In genomic region chr3:54146383-54147239, GRCh38 we compare ENCODE assay signal across 10 cellular contexts. TPM values are rescaled to one million over a fixed set of nuclear protein-coding genes. Genes with fewer than 3 reads are reported as not detected.
DNase-seq lines count a peak whose midpoint lies in the region; ATAC-seq, FAIRE-seq and TF ChIP-seq lines count a peak whose summit lies in the region.
"Had no signal": no experiment of that assay in that cellular context is flagged by ENCODE, and none has a peak within 500 bp of the region (broad histone marks: within the 10 kb centered on the region; RNA-seq: fewer than 3 reads in every experiment).

No MANE protein-coding gene starts in this region.

- no peaks in the 10 kb centered on the region for H3K79me2 ChIP-seq in HepG2 (ENCODE audit: insufficient read depth, low read length)

- H2AFZ ChIP-seq in HepG2 (ENCODE audit: low read length): no peak overlapping the region

- no peak overlapping the region for H3K27ac ChIP-seq in HepG2 (ENCODE audit: extremely low read length, insufficient read depth, low read length)

- H3K4me3 ChIP-seq in HepG2 (replicated peaks in 1 of 3; ENCODE audit: insufficient read depth in 1 of 3, low read depth in 2 of 3, low read length in 3 of 3): no peak overlapping the region

- no peak overlapping the region for H3K27ac Mint-ChIP-seq in MCF 10A (ENCODE audit: low read depth, unreplicated experiment)
- H3K27ac Mint-ChIP-seq: T-helper 1 cell treated with Interleukin-12 subunit alpha and Interleukin-12 subunit beta and Interleukin-4 antibody, amounts not matched to agents 30 μg/mL and 1 μg/mL, for 36 hours had no signal

- intact Hi-C loops in MCF 10A (cut with micrococcal nuclease) (loop anchor here (2.0 kb wide), 1 partner anchor 208 kb away; no protein-coding TSS in a partner anchor), HepG2 (cut with micrococcal nuclease; ENCODE audit: unreplicated experiment) (loop anchor here (1.0 to 10.0 kb wide), 2 partner anchors 148 to 228 kb away; no protein-coding TSS in a partner anchor)

- POLR2A ChIA-PET in MCF 10A (lab: Yijun Ruan, JAX) (interaction anchor here (0.6 kb wide), 1 partner anchor 892 kb away, joined by 3 read pairs; no protein-coding TSS in a partner anchor), HepG2 (lab: Yijun Ruan, JAX) (no interaction called here)

- peak; percentile 86 for TF ChIP-seq RAD21 in HepG2 (CRISPR knock-in tag; IDR thresholded peaks at IDR 0.05)

- peaks cover 41% of the 10 kb centered on the region for H3K27me3 Mint-ChIP-seq in MCF 10A (ENCODE audit: insufficient read depth, unreplicated experiment)

- TF ChIP-seq EP300 in HepG2 (IDR thresholded peaks at IDR 0.05; ENCODE audit: low read depth in 2 of 2, low read length in 2 of 2) (no peak), HepG2 (CRISPR knock-in tag; IDR thresholded peaks at IDR 0.05; ENCODE audit: borderline replicate concordance) (no peak)

- ATAC-seq in HepG2: peak; percentile 100
- no peak for ATAC-seq in GM21360 (IDR thresholded peaks at IDR 0.05; ENCODE audit: unreplicated experiment)

- TF ChIP-seq CTCF in MCF 10A (IDR thresholded peaks at IDR 0.05; ENCODE audit: unreplicated experiment) (peak; percentile 63), HepG2 (CRISPR knock-in tag; IDR thresholded peaks at IDR 0.05) (peak; percentile 82)

- no peaks in the 10 kb centered on the region for H3K36me3 Mint-ChIP-seq in MCF 10A (ENCODE audit: insufficient read depth, unreplicated experiment)

- CTCF ChIA-PET in MCF 10A (lab: Yijun Ruan, JAX) (interaction anchor here (0.6 to 3.3 kb wide), 18 partner anchors 10 to 1592 kb away, joined by 3 to 35 read pairs (median 4); no protein-coding TSS in a partner anchor), HepG2 (lab: Yijun Ruan, JAX; ENCODE audit: low intra/inter-chr PET ratio, low total read pairs) (no interaction called here)

- DNase-seq in DMS53 (lab: John Stamatoyannopoulos, UW) (peak; percentile 69), DMS53 treated with DMSO at 0.1 percent for 48 hours (lab: John Stamatoyannopoulos, UW; ENCODE audit: unreplicated experiment) (no peak), NCI-H2171 (lab: John Stamatoyannopoulos, UW) (peak; percentile 7), MCF 10A (ENCODE audit: unreplicated experiment) (peak; percentile 40), HepG2 (ENCODE audit: low spot score) (peak; percentile 25), hepatic stellate cell (ENCODE audit: low spot score) (no peak)
- no peak for DNase-seq in stimulated activated naive CD4-positive, alpha-beta T cell treated with Interleukin-2 at 50 U/mL for 16 hours (lab: John Stamatoyannopoulos, UW)

- H3K27me3 ChIP-seq in HepG2 (ENCODE audit: control insufficient read depth in 1 of 2, insufficient read depth in 2 of 2, low read length in 2 of 2): peaks cover 0 to 4% of the 10 kb centered on the region in 2 experiments; a peak in 1 of 5 replicates

- peak; percentile 40 for FAIRE-seq in HepG2 (lab: Jason Lieb, UNC)
- FAIRE-seq: islet of Langerhans had no signal

- WGBS in HepG2 (ENCODE audit: low lambda C conversion rate): 22% methylated on average over 7 of the region's 15 CpGs

- no peaks in the 10 kb centered on the region for H3K9me3 ChIP-seq in HepG2 (ENCODE audit: low read length)

- no peaks in the 10 kb centered on the region for H3K4me1 ChIP-seq in HepG2 (ENCODE audit: insufficient read depth, low read length)

- H3K9ac ChIP-seq in HepG2 (ENCODE audit: insufficient read depth, low read depth, low read length): no peak overlapping the region

- no peak overlapping the region for H3K4me3 Mint-ChIP-seq in MCF 10A (ENCODE audit: unreplicated experiment)
- H3K4me3 Mint-ChIP-seq: T-helper 1 cell treated with Interleukin-12 subunit alpha and Interleukin-12 subunit beta and Interleukin-4 antibody, amounts not matched to agents 30 μg/mL and 1 μg/mL, for 36 hours had no signal

- no peaks in the 10 kb centered on the region; the same call in 1 of the 2 replicates for H4K20me1 ChIP-seq in HepG2 (ENCODE audit: insufficient read depth, low read length)

- BruUV-seq in MCF 10A (replicated peaks; lab: Mats Ljungman, UMichigan): no TSS peak
- no TSS peak for BruUV-seq in HepG2 (replicated peaks; lab: Mats Ljungman, UMichigan)

- no peaks in the 10 kb centered on the region for H3K9me3 Mint-ChIP-seq in MCF 10A (ENCODE audit: unreplicated experiment)
- H3K9me3 Mint-ChIP-seq: T-helper 1 cell treated with Interleukin-12 subunit alpha and Interleukin-12 subunit beta and Interleukin-4 antibody, amounts not matched to agents 30 μg/mL and 1 μg/mL, for 36 hours had no signal

- in situ Hi-C loops in HepG2 (cut with HindIII; ENCODE audit: extremely low pct_ligation_motif_present, low pct_unique_long_range_greater_than_20kb): no loop called here

- H3K4me2 ChIP-seq in HepG2 (ENCODE audit: low read depth, low read length): no peak overlapping the region

- H3K36me3 ChIP-seq in HepG2 (replicated peaks in 1 of 2; ENCODE audit: control insufficient read depth in 1 of 2, insufficient read depth in 2 of 2, low read length in 2 of 2): no peaks in the 10 kb centered on the region

- no peak for TF ChIP-seq POLR2A in HepG2 (IDR thresholded peaks at IDR 0.05; ENCODE audit: insufficient read depth in 1 of 2, low read depth in 2 of 2, low read length in 2 of 2)

- no peaks in the 10 kb centered on the region for H3K4me1 Mint-ChIP-seq in MCF 10A (ENCODE audit: insufficient read depth, unreplicated experiment)

TF ChIP-seq in HepG2, 621 proteins besides CTCF, POLR2A, EP300 and RAD21 (continues in another document):
- TF ChIP-seq ZNF556 (CRISPR knock-in tag; IDR thresholded peaks at IDR 0.05; ENCODE audit: borderline replicate concordance): peak; percentile 32; the same call in 1 of the 2 replicates
- no peak for TF ChIP-seq TFAP4 (IDR thresholded peaks at IDR 0.05; ENCODE audit: borderline replicate concordance, low read depth)
- no peak for TF ChIP-seq ZNF296 (CRISPR knock-in tag; conservative IDR thresholded peaks at IDR 0.05)
- no peak for TF ChIP-seq ZNF557 (CRISPR knock-in tag; IDR thresholded peaks at IDR 0.05)
- no peak for TF ChIP-seq FOXA1 (IDR thresholded peaks at IDR 0.05)
- TF ChIP-seq FOXA1 (CRISPR knock-in tag; IDR thresholded peaks at IDR 0.05): 0 out of 2 replicates have a peak, but pooled peaks have one; percentile 32
- TF ChIP-seq ZNF275 (CRISPR knock-in tag; IDR thresholded peaks at IDR 0.05; ENCODE audit: borderline replicate concordance): no peak
- no peak for TF ChIP-seq SSRP1 (CRISPR knock-in tag; IDR thresholded peaks at IDR 0.05)
- TF ChIP-seq HOXA7 (CRISPR knock-in tag; IDR thresholded peaks at IDR 0.05): no peak
- TF ChIP-seq PRMT3 (CRISPR knock-in tag; IDR thresholded peaks at IDR 0.05; ENCODE audit: borderline replicate concordance, low read depth): no peak
- TF ChIP-seq ZNF331 (CRISPR knock-in tag; IDR thresholded peaks at IDR 0.05): peak; percentile 44; the same call in 1 of the 2 replicates
- TF ChIP-seq KDM4B (CRISPR knock-in tag; IDR thresholded peaks at IDR 0.05): no peak
- TF ChIP-seq NFIC (IDR thresholded peaks at IDR 0.05; ENCODE audit: low read length): no peak
- TF ChIP-seq MEF2D (CRISPR knock-in tag; IDR thresholded peaks at IDR 0.05): no peak

RNA-seq across cellular contexts. Expression of gene CACNA2D3, which starts 24.3 kb away (rescaled TPM):
- total RNA-seq in MCF 10A (2022): 1.5 and 2.3 TPM in 2 replicates
- total RNA-seq in HepG2 (2016; rRNA removed; fragmentation: Illumina TruSeq; extraction: Trizol): not detected in 2 replicates
- not detected in 2 replicates for total RNA-seq in HepG2 (2016; cell fraction: cytosol; rRNA removed; fragmentation: Illumina TruSeq; extraction: Trizol; ENCODE audit: low read depth)
- total RNA-seq in HepG2 (2016; cell fraction: insoluble cytoplasmic fraction; rRNA removed; fragmentation: Illumina TruSeq; extraction: Trizol): not detected in 2 replicates
- not detected in 2 replicates for total RNA-seq in HepG2 (2016; cell fraction: membrane; rRNA removed; fragmentation: Illumina TruSeq; extraction: Trizol)
- total RNA-seq in HepG2 (2016; cell fraction: nucleus; rRNA removed; fragmentation: Illumina TruSeq; extraction: Trizol): not detected in 2 replicates
- 0.01 TPM in 1 of 2 replicates, not detected in the other for polyA plus RNA-seq in HepG2 (2011; rRNA removed)
- polyA plus RNA-seq in HepG2 (2011; cell fraction: cytosol; rRNA removed): not detected in 2 replicates
- not detected in 2 replicates for polyA plus RNA-seq in HepG2 (2011; cell fraction: nucleus; rRNA removed)
- not detected in 2 replicates for polyA plus RNA-seq in HepG2 (2012)
- polyA plus RNA-seq in HepG2 (2016; cell fraction: cytosol; fragmentation: Illumina TruSeq; extraction: Trizol; ENCODE audit: low read depth): not detected in 2 replicates
- not detected in 2 replicates for polyA plus RNA-seq in HepG2 (2016; cell fraction: insoluble cytoplasmic fraction; fragmentation: Illumina TruSeq; extraction: Trizol; ENCODE audit: low read depth)
- polyA plus RNA-seq in HepG2 (2016; cell fraction: membrane; fragmentation: Illumina TruSeq; extraction: Trizol; ENCODE audit: low read depth): not detected in 2 replicates
- polyA plus RNA-seq in HepG2 (2016; cell fraction: nucleus; fragmentation: Illumina TruSeq; extraction: Trizol; ENCODE audit: insufficient read depth, low read depth): not detected in 2 replicates
- polyA minus RNA-seq in HepG2 (2011; rRNA and poly(A)+ RNA removed; ENCODE audit: low replicate concordance): 8.9 TPM in 1 of 2 replicates, not detected in the other
- polyA minus RNA-seq in HepG2 (2011; cell fraction: cytosol; rRNA and poly(A)+ RNA removed): not detected in 2 replicates
- not detected in 2 replicates for polyA minus RNA-seq in HepG2 (2011; cell fraction: nucleus; rRNA and poly(A)+ RNA removed)

Comparison
In these comparisons a context has a peak if more than half of its experiments do, and no peak if none do; other contexts are left out.
1. DNase-seq: peak in DMS53 (single experiment), NCI-H2171 (single experiment), MCF 10A (single experiment) and HepG2 (single experiment); none in DMS53 treated with DMSO at 0.1 percent for 48 hours (single experiment), hepatic stellate cell (single experiment) and stimulated activated naive CD4-positive, alpha-beta T cell treated with Interleukin-2 at 50 U/mL for 16 hours (single experiment).